15 cellular contexts compared by ENCODE assay signal in the genomic region with DNA sequence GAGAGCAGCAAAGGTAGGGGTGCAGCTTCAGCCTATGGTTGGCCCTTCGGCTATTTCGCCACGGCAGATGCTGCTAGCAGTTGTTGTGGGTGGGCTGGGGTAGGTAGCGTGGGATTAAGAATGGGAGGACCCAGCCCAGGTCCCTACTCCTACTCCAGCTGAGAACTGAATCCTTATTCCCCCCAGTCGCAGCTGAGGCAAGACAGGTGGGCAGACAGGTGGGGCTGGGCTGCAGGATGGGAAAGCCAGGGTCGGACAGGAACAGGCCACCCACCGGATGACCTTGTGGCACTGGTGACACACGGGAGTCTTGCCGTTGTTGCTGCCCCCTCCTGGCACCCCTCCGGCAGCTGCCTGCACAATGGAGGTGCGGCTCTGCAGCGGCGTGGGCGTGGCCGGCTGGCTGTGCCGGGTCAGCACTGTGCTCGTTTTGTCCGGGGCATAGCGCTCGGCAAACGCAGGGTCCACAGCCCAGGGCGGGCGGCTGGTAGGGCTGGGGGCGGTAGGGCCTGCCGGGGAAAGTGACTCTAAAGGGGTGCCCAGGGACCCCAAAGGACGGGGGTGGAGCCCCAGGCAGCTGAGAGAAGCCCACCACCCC. TPM values are rescaled to one million over a fixed set of nuclear protein-coding genes. Genes with fewer than 3 reads are reported as not detected.
DNase-seq lines count a peak whose midpoint lies in the region; ATAC-seq, FAIRE-seq and TF ChIP-seq lines count a peak whose summit lies in the region.
"Had no signal": no experiment of that assay in that cellular context is flagged by ENCODE, and none has a peak within 500 bp of the region (broad histone marks: within the 10 kb centered on the region; RNA-seq: fewer than 3 reads in every experiment).

No MANE protein-coding gene starts in this region.

- H3K9me3 Mint-ChIP-seq in osteocyte (ENCODE audit: unreplicated experiment), result no peaks in the 10 kb centered on the region
- H3K9me3 Mint-ChIP-seq: activated naive CD4-positive, alpha-beta T cell treated with anti-CD3 and anti-CD28 coated beads for 36 hours had no signal

- peaks cover 15% of the 10 kb centered on the region; the same call in 2 of the 3 replicates for H3K79me2 ChIP-seq in K562 (ENCODE audit: control insufficient read depth, insufficient read depth, low read length)

- H3K4me2 ChIP-seq in K562 (ENCODE audit: insufficient read depth, low read length), result no peak overlapping the region

- no peak for ATAC-seq in K562
- ATAC-seq: gastrocnemius medialis had no signal

- TF ChIP-seq CTCF in K562 (IDR thresholded peaks at IDR 0.05 in 2 of 3, conservative IDR thresholded peaks at IDR 0.05 in 1 of 3; ENCODE audit: insufficient read depth in 2 of 3, low read depth in 1 of 3, low read length in 3 of 3) (0 out of 6 replicates have a peak, but pooled peaks of 1 of the 3 experiments have one; percentile 13), osteocyte (IDR thresholded peaks at IDR 0.05) (peak; percentile 6)

- intact Hi-C loops in K562 (cut with micrococcal nuclease), result no loop called here

- no peak overlapping the region for H3K9ac ChIP-seq in HUES64 (ENCODE audit: low read depth, low read length)
- H3K9ac ChIP-seq in K562 (ENCODE audit: insufficient read depth in 1 of 2, low read depth in 2 of 2, low read length in 2 of 2), result peak overlapping the region in 1 of 2 experiments; percentile 48; a peak in 1 of 4 replicates

- H3K4me1 ChIP-seq in HUES64 (ENCODE audit: insufficient read depth, low read length) (0 out of 2 replicates have a peak, but pooled peaks cover 8% of the 10 kb centered on the region), K562 (replicated peaks in 1 of 2; ENCODE audit: control insufficient read depth in 2 of 2, insufficient read depth in 2 of 2, low read length in 2 of 2) (peaks cover 18 to 65% of the 10 kb centered on the region in 2 experiments)

- TF ChIP-seq RAD21 in K562 (CRISPR knock-in tag; conservative IDR thresholded peaks at IDR 0.05 in 1 of 2, IDR thresholded peaks at IDR 0.05 in 1 of 2), result no peak

- no peaks in the 10 kb centered on the region for H3K9me1 ChIP-seq in K562 (ENCODE audit: control insufficient read depth, insufficient read depth, low read length)

- H3K27ac ChIP-seq in HUES64 (ENCODE audit: low read depth, low read length) (0 out of 2 replicates have a peak overlapping the region, but pooled peaks have one; percentile 30), K562 (ENCODE audit: extremely low read depth, low read depth, low read length) (no peak overlapping the region)

- H3K27me3 ChIP-seq in HUES64 (ENCODE audit: insufficient read depth, low read length) (no peaks in the 10 kb centered on the region), K562 (ENCODE audit: control insufficient read depth in 2 of 2, insufficient read depth in 2 of 2, low read length in 2 of 2) (no peaks in the 10 kb centered on the region)
- H3K27me3 ChIP-seq: gastrocnemius medialis had no signal

- no peak overlapping the region for H3K4me3 Mint-ChIP-seq in osteocyte (ENCODE audit: unreplicated experiment)
- H3K4me3 Mint-ChIP-seq: activated naive CD4-positive, alpha-beta T cell treated with anti-CD3 and anti-CD28 coated beads for 36 hours had no signal

- H3K27ac Mint-ChIP-seq in osteocyte (ENCODE audit: unreplicated experiment), result no peak overlapping the region
- H3K27ac Mint-ChIP-seq: activated naive CD4-positive, alpha-beta T cell treated with anti-CD3 and anti-CD28 coated beads for 36 hours had no signal

- CTCF ChIA-PET in K562 (lab: Yijun Ruan, JAX; ENCODE audit: low intra/inter-chr PET ratio), result no interaction called here

- no peak overlapping the region for H3K4me3 ChIP-seq in HUES64 (ENCODE audit: low read length)
- H3K4me3 ChIP-seq in K562, result no peak overlapping the region
- H3K4me3 ChIP-seq: gastrocnemius medialis had no signal

- H3K36me3 ChIP-seq in HUES64 (ENCODE audit: insufficient read depth, low read length) (peaks cover 88% of the 10 kb centered on the region), K562 (ENCODE audit: control insufficient read depth, insufficient read depth, low read length) (peaks cover 86% of the 10 kb centered on the region; the same call in 2 of the 3 replicates)

- H3K36me3 Mint-ChIP-seq in osteocyte (ENCODE audit: unreplicated experiment), result peaks cover 38% of the 10 kb centered on the region

- H3K9me3 ChIP-seq in HUES64 (ENCODE audit: insufficient read depth, low read depth, low read length), result no peaks in the 10 kb centered on the region
- H3K9me3 ChIP-seq in K562 (replicated peaks; ENCODE audit: control insufficient read depth, insufficient read depth, low read depth, low read length), result no peaks in the 10 kb centered on the region
- H3K9me3 ChIP-seq: gastrocnemius medialis had no signal

- FAIRE-seq in K562 (lab: Jason Lieb, UNC), result no peak
- FAIRE-seq: urothelium cell line had no signal

- peaks cover 3% of the 10 kb centered on the region; the same call in 1 of the 2 replicates for H4K20me1 ChIP-seq in K562 (replicated peaks; ENCODE audit: control insufficient read depth, insufficient read depth, low read length)

- 91% methylated on average over 26 of the region's 26 CpGs for WGBS in HUES64
- 97% methylated on average over 23 of the region's 26 CpGs for WGBS in K562 (ENCODE audit: insufficient coverage, low coverage, missing lambda C conversion rate)

- no TSS peak for BruUV-seq in K562 (replicated peaks; lab: Mats Ljungman, UMichigan)

- H2AFZ ChIP-seq in K562 (ENCODE audit: low read depth, low read length), result no peak overlapping the region

- in situ Hi-C loops in K562 (cut with MboI), result no loop called here

- POLR2A ChIA-PET in K562 (lab: Yijun Ruan, JAX), result interaction anchor here (0.6 to 3.4 kb wide), 6 partner anchors 9 to 62 kb away, joined by 3 to 30 read pairs (median 4); a partner anchor contains a TSS

- peaks cover 39% of the 10 kb centered on the region for H3K4me1 Mint-ChIP-seq in osteocyte (ENCODE audit: unreplicated experiment)

- no peak for TF ChIP-seq POLR2A in K562 (conservative IDR thresholded peaks at IDR 0.05)

- no peaks in the 10 kb centered on the region for H3K27me3 Mint-ChIP-seq in osteocyte (ENCODE audit: unreplicated experiment)

- TF ChIP-seq EP300 in K562 (IDR thresholded peaks at IDR 0.05; ENCODE audit: low read length), result no peak

- peak; percentile 54 for DNase-seq in COLO668 (lab: John Stamatoyannopoulos, UW; ENCODE audit: unreplicated experiment)
- DNase-seq in K562 (ENCODE audit: extremely low read depth in 1 of 4, low spot score in 3 of 4), result no peak
- no peak for DNase-seq in osteocyte (ENCODE audit: extremely low spot score, unreplicated experiment)
- no peak for DNase-seq in cerebellum (ENCODE audit: low spot score)
- DNase-seq in NCI-H1694 treated with DMSO at 0.1 percent for 48 hours (lab: John Stamatoyannopoulos, UW), result no peak
- DNase-seq in T-helper 2 cell, result no peak
- DNase-seq in NCI-H1436 (lab: John Stamatoyannopoulos, UW), result no peak
- DNase-seq: activated naive CD4-positive, alpha-beta T cell treated with anti-CD3 and anti-CD28 coated beads for 36 hours; C1 segment of cervical spinal cord; EL; gastrocnemius medialis; NCI-H187; SIG-M5 had no signal

RNA-seq across cellular contexts. Expression of a gene that starts 8.2 kb away (rescaled TPM):
- 118 TPM for polyA plus RNA-seq in HUES64 (2013, experiment 1 of 2)
- polyA plus RNA-seq in HUES64 (2013, experiment 2 of 2), result 108 TPM
- 145 and 420 TPM in 2 replicates for total RNA-seq in K562 (2011; cell fraction: chromatin; rRNA removed; ENCODE audit: low replicate concordance)
- 271 and 275 TPM in 2 replicates for total RNA-seq in K562 (2011; cell fraction: nucleolus; rRNA removed)
- total RNA-seq in K562 (2011; cell fraction: nucleoplasm; rRNA removed), result 200 and 231 TPM in 2 replicates
- 85.6 and 89.0 TPM in 2 replicates for total RNA-seq in K562 (2014; rRNA removed)
- 6.4 and 10.4 TPM in 2 replicates for total RNA-seq in K562 (2014; rRNA removed; fragmentation: Illumina TruSeq; extraction: Trizol)
- total RNA-seq in K562 (2015; rRNA removed; fragmentation: Illumina TruSeq; extraction: Trizol), result 32.6 and 38.1 TPM in 2 replicates
- total RNA-seq in K562 (2021), result 112 and 124 TPM in 2 replicates
- polyA plus RNA-seq in K562 (2011; rRNA removed), result 34.7 and 66.8 TPM in 2 replicates
- polyA plus RNA-seq in K562 (2011; cell fraction: cytosol; rRNA removed), result 40.6 and 105 TPM in 2 replicates
- 255 and 454 TPM in 2 replicates for polyA plus RNA-seq in K562 (2011; cell fraction: nucleus; rRNA removed)
- 79.5 and 127 TPM in 2 replicates for polyA plus RNA-seq in K562 (2012)
- 25.5 and 49.4 TPM in 2 replicates for polyA plus RNA-seq in K562 (2014; fragmentation: Illumina TruSeq; extraction: Trizol)
- 1 to 10 TPM; 2.1 to 4.1 TPM for polyA plus RNA-seq in K562 (2014; fragmentation: Nextera tagmentation; extraction: Ambion mirVana)
- 115 and 119 TPM in 2 replicates for polyA plus RNA-seq in K562 (2014; rRNA removed)
- polyA minus RNA-seq in K562 (2011; rRNA and poly(A)+ RNA removed), result 18.4 and 18.7 TPM in 2 replicates
- 39.0 and 41.5 TPM in 2 replicates for polyA minus RNA-seq in K562 (2011; cell fraction: cytosol; rRNA and poly(A)+ RNA removed)
- polyA minus RNA-seq in K562 (2011; cell fraction: nucleus; rRNA and poly(A)+ RNA removed), result 90.7 and 100 TPM in 2 replicates
- total RNA-seq in osteocyte, result 312 and 358 TPM in 2 replicates
- 10.4 TPM for total RNA-seq in cerebellum

RNA-seq across cellular contexts. Expression of a gene that starts 15.8 kb away (rescaled TPM):
- polyA plus RNA-seq in HUES64 (2013, experiment 1 of 2), result 252 TPM
- 228 TPM for polyA plus RNA-seq in HUES64 (2013, experiment 2 of 2)
- total RNA-seq in K562 (2011; cell fraction: chromatin; rRNA removed; ENCODE audit: low replicate concordance), result 62.9 and 114 TPM in 2 replicates
- total RNA-seq in K562 (2011; cell fraction: nucleolus; rRNA removed), result 51.0 and 54.6 TPM in 2 replicates
- 24.9 and 46.2 TPM in 2 replicates for total RNA-seq in K562 (2011; cell fraction: nucleoplasm; rRNA removed)
- total RNA-seq in K562 (2014; rRNA removed) (72.9 and 87.2 TPM in 2 replicates), K562 (2014; rRNA removed; fragmentation: Illumina TruSeq; extraction: Trizol) (11.7 and 12.3 TPM in 2 replicates), K562 (2015; rRNA removed; fragmentation: Illumina TruSeq; extraction: Trizol) (27.9 and 33.0 TPM in 2 replicates), K562 (2021) (78.9 and 84.3 TPM in 2 replicates), osteocyte (248 and 249 TPM in 2 replicates), cerebellum (139 TPM)
- polyA plus RNA-seq in K562 (2011; rRNA removed) (34.3 and 44.2 TPM in 2 replicates), K562 (2014; fragmentation: Illumina TruSeq; extraction: Trizol) (22.1 and 54.4 TPM in 2 replicates), K562 (2014; fragmentation: Nextera tagmentation; extraction: Ambion mirVana) (under 1 TPM; 0.25 to 0.34 TPM), K562 (2014; rRNA removed) (53.2 and 81.8 TPM in 2 replicates)
- 21.2 and 83.9 TPM in 2 replicates for polyA plus RNA-seq in K562 (2011; cell fraction: cytosol; rRNA removed)
- 142 and 188 TPM in 2 replicates for polyA plus RNA-seq in K562 (2011; cell fraction: nucleus; rRNA removed)
- polyA plus RNA-seq in K562 (2012), result 44.7 and 45.1 TPM in 2 replicates
- 20.0 and 24.6 TPM in 2 replicates for polyA minus RNA-seq in K562 (2011; rRNA and poly(A)+ RNA removed)
- 26.6 and 37.0 TPM in 2 replicates for polyA minus RNA-seq in K562 (2011; cell fraction: cytosol; rRNA and poly(A)+ RNA removed)
- polyA minus RNA-seq in K562 (2011; cell fraction: nucleus; rRNA and poly(A)+ RNA removed), result 30.0 and 61.5 TPM in 2 replicates

RNA-seq across cellular contexts. Expression of a gene that starts 20.4 kb away (rescaled TPM):
- 6.6 TPM for polyA plus RNA-seq in HUES64 (2013, experiment 1 of 2)
- 3.0 TPM for polyA plus RNA-seq in HUES64 (2013, experiment 2 of 2)
- 31.3 and 80.0 TPM in 2 replicates for total RNA-seq in K562 (2011; cell fraction: chromatin; rRNA removed; ENCODE audit: low replicate concordance)
- total RNA-seq in K562 (2011; cell fraction: nucleolus; rRNA removed), result 40.8 and 45.7 TPM in 2 replicates
- total RNA-seq in K562 (2011; cell fraction: nucleoplasm; rRNA removed), result 31.9 and 45.3 TPM in 2 replicates
- total RNA-seq in K562 (2014; rRNA removed) (9.2 and 11.0 TPM in 2 replicates), K562 (2014; rRNA removed; fragmentation: Illumina TruSeq; extraction: Trizol) (2.0 TPM in 2 replicates), K562 (2015; rRNA removed; fragmentation: Illumina TruSeq; extraction: Trizol) (5.9 and 7.2 TPM in 2 replicates), K562 (2021) (15.7 and 21.1 TPM in 2 replicates), osteocyte (5.5 and 7.2 TPM in 2 replicates), cerebellum (6.4 TPM)
- polyA plus RNA-seq in K562 (2011; rRNA removed) (8.0 and 16.1 TPM in 2 replicates), K562 (2014; fragmentation: Illumina TruSeq; extraction: Trizol) (10.1 and 12.5 TPM in 2 replicates), K562 (2014; fragmentation: Nextera tagmentation; extraction: Ambion mirVana) (1 to 10 TPM; 1.3 to 1.7 TPM), K562 (2014; rRNA removed) (16.9 and 23.0 TPM in 2 replicates)
- 15.1 and 21.5 TPM in 2 replicates for polyA plus RNA-seq in K562 (2011; cell fraction: cytosol; rRNA removed)
- polyA plus RNA-seq in K562 (2011; cell fraction: nucleus; rRNA removed), result 70.3 and 111 TPM in 2 replicates
- 14.5 and 23.5 TPM in 2 replicates for polyA plus RNA-seq in K562 (2012)
- 3.9 and 4.1 TPM in 2 replicates for polyA minus RNA-seq in K562 (2011; rRNA and poly(A)+ RNA removed)
- 7.4 and 11.9 TPM in 2 replicates for polyA minus RNA-seq in K562 (2011; cell fraction: cytosol; rRNA and poly(A)+ RNA removed)
- 18.3 and 19.9 TPM in 2 replicates for polyA minus RNA-seq in K562 (2011; cell fraction: nucleus; rRNA and poly(A)+ RNA removed)

RNA-seq across cellular contexts. Expression of a gene that starts 27.5 kb away (rescaled TPM):
- 72.2 TPM for polyA plus RNA-seq in HUES64 (2013, experiment 1 of 2)
- 64.1 TPM for polyA plus RNA-seq in HUES64 (2013, experiment 2 of 2)
- total RNA-seq in K562 (2011; cell fraction: chromatin; rRNA removed; ENCODE audit: low replicate concordance), result 156 and 392 TPM in 2 replicates
- total RNA-seq in K562 (2011; cell fraction: nucleolus; rRNA removed), result 235 and 242 TPM in 2 replicates
- 123 and 170 TPM in 2 replicates for total RNA-seq in K562 (2011; cell fraction: nucleoplasm; rRNA removed)
- total RNA-seq in K562 (2014; rRNA removed), result 284 and 396 TPM in 2 replicates
- total RNA-seq in K562 (2014; rRNA removed; fragmentation: Illumina TruSeq; extraction: Trizol), result 41.4 and 53.7 TPM in 2 replicates
- total RNA-seq in K562 (2015; rRNA removed; fragmentation: Illumina TruSeq; extraction: Trizol), result 97.1 and 116 TPM in 2 replicates
- total RNA-seq in K562 (2021), result 164 and 167 TPM in 2 replicates
- 138 and 148 TPM in 2 replicates for polyA plus RNA-seq in K562 (2011; rRNA removed)
- 199 and 327 TPM in 2 replicates for polyA plus RNA-seq in K562 (2011; cell fraction: cytosol; rRNA removed)
- polyA plus RNA-seq in K562 (2011; cell fraction: nucleus; rRNA removed), result 545 and 753 TPM in 2 replicates
- polyA plus RNA-seq in K562 (2012), result 166 and 178 TPM in 2 replicates
- 94.9 and 113 TPM in 2 replicates for polyA plus RNA-seq in K562 (2014; fragmentation: Illumina TruSeq; extraction: Trizol)
- polyA plus RNA-seq in K562 (2014; fragmentation: Nextera tagmentation; extraction: Ambion mirVana), result 10 to 100 TPM; 38.2 to 60.1 TPM
- 234 and 236 TPM in 2 replicates for polyA plus RNA-seq in K562 (2014; rRNA removed)
- polyA minus RNA-seq in K562 (2011; rRNA and poly(A)+ RNA removed), result 143 and 154 TPM in 2 replicates
- 157 and 376 TPM in 2 replicates for polyA minus RNA-seq in K562 (2011; cell fraction: cytosol; rRNA and poly(A)+ RNA removed)
- polyA minus RNA-seq in K562 (2011; cell fraction: nucleus; rRNA and poly(A)+ RNA removed), result 191 and 218 TPM in 2 replicates
- total RNA-seq in osteocyte, result 68.7 and 83.1 TPM in 2 replicates
- 50.5 TPM for total RNA-seq in cerebellum

RNA-seq across cellular contexts. Expression of a gene that starts 42.6 kb away (rescaled TPM):
- 5.5 TPM for polyA plus RNA-seq in HUES64 (2013, experiment 1 of 2)
- 7.7 TPM for polyA plus RNA-seq in HUES64 (2013, experiment 2 of 2)
- 1.6 TPM in 1 of 2 replicates, not detected in the other for total RNA-seq in K562 (2011; cell fraction: chromatin; rRNA removed; ENCODE audit: low replicate concordance)
- total RNA-seq in K562 (2011; cell fraction: nucleolus; rRNA removed), result 3.3 and 4.7 TPM in 2 replicates
- 1.0 and 1.9 TPM in 2 replicates for total RNA-seq in K562 (2011; cell fraction: nucleoplasm; rRNA removed)
- total RNA-seq in K562 (2014; rRNA removed), result 11.3 and 14.9 TPM in 2 replicates
- total RNA-seq in K562 (2014; rRNA removed; fragmentation: Illumina TruSeq; extraction: Trizol), result not detected in 2 replicates
- 0.80 and 1.2 TPM in 2 replicates for total RNA-seq in K562 (2015; rRNA removed; fragmentation: Illumina TruSeq; extraction: Trizol)
- 9.7 and 10.4 TPM in 2 replicates for total RNA-seq in K562 (2021)
- 0.92 and 1.0 TPM in 2 replicates for polyA plus RNA-seq in K562 (2011; rRNA removed)
- polyA plus RNA-seq in K562 (2011; cell fraction: cytosol; rRNA removed), result 3.5 and 22.1 TPM in 2 replicates
- polyA plus RNA-seq in K562 (2011; cell fraction: nucleus; rRNA removed), result 3.3 and 7.7 TPM in 2 replicates
- 2.3 and 4.3 TPM in 2 replicates for polyA plus RNA-seq in K562 (2012)
- 0.24 TPM in 1 of 2 replicates, not detected in the other for polyA plus RNA-seq in K562 (2014; fragmentation: Illumina TruSeq; extraction: Trizol)
- not detected for polyA plus RNA-seq in K562 (2014; fragmentation: Nextera tagmentation; extraction: Ambion mirVana)
- 10.9 and 11.2 TPM in 2 replicates for polyA plus RNA-seq in K562 (2014; rRNA removed)
- polyA minus RNA-seq in K562 (2011; rRNA and poly(A)+ RNA removed), result not detected in 2 replicates
- polyA minus RNA-seq in K562 (2011; cell fraction: cytosol; rRNA and poly(A)+ RNA removed), result 3.3 and 6.1 TPM in 2 replicates
- 2.1 and 2.6 TPM in 2 replicates for polyA minus RNA-seq in K562 (2011; cell fraction: nucleus; rRNA and poly(A)+ RNA removed)
- 2.8 and 4.4 TPM in 2 replicates for total RNA-seq in osteocyte
- total RNA-seq in cerebellum, result 5.9 TPM
